ENCODE assay signal across 16 cellular contexts in genomic region chr11:96256213-96256580, GRCh38.
DNase-seq lines count a peak whose midpoint lies in the region; TF ChIP-seq lines count a peak whose summit lies in the region.
"Had no signal": no experiment of that assay in that cellular context is flagged by ENCODE, and none has a peak within 500 bp of the region (broad histone marks: within the 10 kb centered on the region; RNA-seq: fewer than 3 reads in every experiment).

No MANE protein-coding gene starts in this region.

- H3K4me2 ChIP-seq in neural progenitor cell, result no peak overlapping the region

- H3K9me3 Mint-ChIP-seq in T-helper 1 cell treated with Interleukin-12 subunit alpha and Interleukin-12 subunit beta and Interleukin-4 antibody, amounts not matched to agents 30 μg/mL and 1 μg/mL, for 36 hours, result no peaks in the 10 kb centered on the region
- H3K9me3 Mint-ChIP-seq in activated naive CD8-positive, alpha-beta T cell treated with anti-CD3 and anti-CD28 coated beads for 36 hours, result peaks cover 1% of the 10 kb centered on the region
- H3K9me3 Mint-ChIP-seq in nephron progenitor cell, result no peaks in the 10 kb centered on the region
- H3K9me3 Mint-ChIP-seq in neural progenitor cell, result no peaks in the 10 kb centered on the region

- H3K79me2 ChIP-seq in neural progenitor cell (ENCODE audit: low read depth), result no peaks in the 10 kb centered on the region

- DNase-seq in T-helper 1 cell (no peak), Kasumi-1 (lab: John Stamatoyannopoulos, UW) (peak; percentile 51 to 55), nephron progenitor cell (no peak), neural progenitor cell (ENCODE audit: low spot score) (no peak), cerebellar cortex (ENCODE audit: low spot score) (no peak), SHP77 (lab: John Stamatoyannopoulos, UW) (no peak)
- DNase-seq in activated naive CD8-positive, alpha-beta T cell treated with anti-CD3 and anti-CD28 coated beads for 36 hours, result no peak
- DNase-seq: ACHN; activated CD4-positive, CD25-positive, alpha-beta regulatory T cell; anterior cingulate cortex; pancreas; PC-3; stimulated activated CD4-positive, alpha-beta T cell treated with anti-CD3 and anti-CD28 coated beads, Interleukin-4, amount 100 ng/mL, for 4 hours had no signal

- no peak overlapping the region for H3K4me3 ChIP-seq in neural progenitor cell
- H3K4me3 ChIP-seq: pancreas, thoracic aorta had no signal

- H4K20me1 ChIP-seq in neural progenitor cell (ENCODE audit: low read depth), result no peaks in the 10 kb centered on the region

- H3F3A ChIP-seq in neural progenitor cell (ENCODE audit: low read depth), result no peaks in the 10 kb centered on the region

- H3K36me3 Mint-ChIP-seq in T-helper 1 cell treated with Interleukin-12 subunit alpha and Interleukin-12 subunit beta and Interleukin-4 antibody, amounts not matched to agents 30 μg/mL and 1 μg/mL, for 36 hours (ENCODE audit: low read depth), result peaks cover 18% of the 10 kb centered on the region
- peaks cover 49% of the 10 kb centered on the region for H3K36me3 Mint-ChIP-seq in activated naive CD8-positive, alpha-beta T cell treated with anti-CD3 and anti-CD28 coated beads for 36 hours
- H3K36me3 Mint-ChIP-seq in nephron progenitor cell (ENCODE audit: low read depth) (peaks cover 10% of the 10 kb centered on the region), neural progenitor cell (peaks cover 4% of the 10 kb centered on the region)

- H3K27me3 ChIP-seq in neural progenitor cell, result no peaks in the 10 kb centered on the region
- H3K27me3 ChIP-seq: pancreas had no signal

- no peaks in the 10 kb centered on the region for H3K9me3 ChIP-seq in neural progenitor cell (ENCODE audit: low read depth)
- H3K9me3 ChIP-seq: pancreas, thoracic aorta had no signal

- TF ChIP-seq CTCF in nephron progenitor cell (IDR thresholded peaks at IDR 0.05) (no peak), neural progenitor cell (IDR thresholded peaks at IDR 0.05) (no peak)

- peaks cover 73% of the 10 kb centered on the region for H3K4me1 Mint-ChIP-seq in T-helper 1 cell treated with Interleukin-12 subunit alpha and Interleukin-12 subunit beta and Interleukin-4 antibody, amounts not matched to agents 30 μg/mL and 1 μg/mL, for 36 hours (ENCODE audit: low read depth)
- H3K4me1 Mint-ChIP-seq in activated naive CD8-positive, alpha-beta T cell treated with anti-CD3 and anti-CD28 coated beads for 36 hours, result peaks cover 86% of the 10 kb centered on the region
- H3K4me1 Mint-ChIP-seq in nephron progenitor cell (peaks cover 78% of the 10 kb centered on the region), neural progenitor cell (peaks cover 44% of the 10 kb centered on the region)

- H3K27ac ChIP-seq in neural progenitor cell, result no peak overlapping the region
- H3K27ac ChIP-seq: epithelial cell of prostate, pancreas, thoracic aorta had no signal

- H3K27ac Mint-ChIP-seq in T-helper 1 cell treated with Interleukin-12 subunit alpha and Interleukin-12 subunit beta and Interleukin-4 antibody, amounts not matched to agents 30 μg/mL and 1 μg/mL, for 36 hours, result peak overlapping the region; percentile 97
- peak overlapping the region; percentile 95 for H3K27ac Mint-ChIP-seq in activated naive CD8-positive, alpha-beta T cell treated with anti-CD3 and anti-CD28 coated beads for 36 hours
- H3K27ac Mint-ChIP-seq in nephron progenitor cell (peak overlapping the region; percentile 3), neural progenitor cell (no peak overlapping the region)

- H3K27me3 Mint-ChIP-seq in T-helper 1 cell treated with Interleukin-12 subunit alpha and Interleukin-12 subunit beta and Interleukin-4 antibody, amounts not matched to agents 30 μg/mL and 1 μg/mL, for 36 hours (ENCODE audit: low read depth), result no peaks in the 10 kb centered on the region
- no peaks in the 10 kb centered on the region for H3K27me3 Mint-ChIP-seq in activated naive CD8-positive, alpha-beta T cell treated with anti-CD3 and anti-CD28 coated beads for 36 hours
- peaks cover 6% of the 10 kb centered on the region for H3K27me3 Mint-ChIP-seq in nephron progenitor cell (ENCODE audit: low read depth, poor library complexity)
- H3K27me3 Mint-ChIP-seq in neural progenitor cell (ENCODE audit: insufficient read depth, low read depth), result peaks cover 2% of the 10 kb centered on the region

- H3K9ac ChIP-seq in neural progenitor cell, result no peak overlapping the region

- no peak overlapping the region for H2AFZ ChIP-seq in neural progenitor cell (replicated peaks)

- peak overlapping the region; percentile 61 for H3K4me3 Mint-ChIP-seq in T-helper 1 cell treated with Interleukin-12 subunit alpha and Interleukin-12 subunit beta and Interleukin-4 antibody, amounts not matched to agents 30 μg/mL and 1 μg/mL, for 36 hours
- H3K4me3 Mint-ChIP-seq in activated naive CD8-positive, alpha-beta T cell treated with anti-CD3 and anti-CD28 coated beads for 36 hours, result peak overlapping the region; percentile 57
- H3K4me3 Mint-ChIP-seq in nephron progenitor cell (no peak overlapping the region), neural progenitor cell (no peak overlapping the region)

- peaks cover 7% of the 10 kb centered on the region for H3K4me1 ChIP-seq in neural progenitor cell

- no peaks in the 10 kb centered on the region for H3K36me3 ChIP-seq in neural progenitor cell
- H3K36me3 ChIP-seq: pancreas, thoracic aorta had no signal

Comparison
In these comparisons a context has a peak if more than half of its experiments do, and no peak if none do; other contexts are left out.
1. H3K4me3 Mint-ChIP-seq: peak in T-helper 1 cell treated with Interleukin-12 subunit alpha and Interleukin-12 subunit beta and Interleukin-4 antibody, amounts not matched to agents 30 μg/mL and 1 μg/mL, for 36 hours (single experiment) and activated naive CD8-positive, alpha-beta T cell treated with anti-CD3 and anti-CD28 coated beads for 36 hours (single experiment); none in nephron progenitor cell (single experiment) and neural progenitor cell (single experiment).
2. DNase-seq: peak in Kasumi-1 (2 of 2); none in T-helper 1 cell (0 of 5), activated naive CD8-positive, alpha-beta T cell treated with anti-CD3 and anti-CD28 coated beads for 36 hours (single experiment), nephron progenitor cell (single experiment), neural progenitor cell (single experiment), cerebellar cortex (single experiment) and SHP77 (0 of 2).